ENCODE assay signal across 8 cellular contexts in the genomic region with DNA sequence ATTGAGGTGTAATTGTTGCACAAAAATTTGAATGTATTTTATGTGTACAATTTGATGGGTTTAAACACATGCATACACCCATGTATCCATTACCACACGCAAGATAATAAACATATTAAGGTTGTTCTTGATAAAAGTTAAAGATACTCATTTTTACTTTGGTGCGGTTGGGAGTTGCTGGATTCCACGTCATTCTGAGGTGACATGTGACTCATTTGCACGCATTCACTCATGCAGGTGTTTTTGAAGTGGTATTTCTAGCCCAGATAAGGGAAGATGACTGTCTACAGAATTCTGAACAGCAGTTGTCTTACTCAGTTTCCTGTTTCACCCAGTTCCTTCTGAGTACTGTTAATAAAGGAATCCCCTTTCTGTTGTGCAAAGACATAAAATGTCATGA.
DNase-seq lines count a peak whose midpoint lies in the region; ATAC-seq, FAIRE-seq and TF ChIP-seq lines count a peak whose summit lies in the region.

No MANE protein-coding gene starts in this region.

- POLR2A ChIA-PET in activated CD8-positive, alpha-beta T cell treated with anti-CD3 and anti-CD28 coated beads, Interleukin-2, amount 10 ng/mL, durations not matched to agents 7 days and 5 days (lab: Charles Lee) = no interaction called here
- POLR2A ChIA-PET in HepG2 (lab: Yijun Ruan, JAX) = no interaction called here

- H3K4me1 ChIP-seq in small intestine (ENCODE audit: control insufficient read depth in 2 of 2, insufficient read depth in 1 of 2, low read depth in 1 of 2, low read length in 1 of 2) (no peaks in the 10 kb centered on the region), HepG2 (ENCODE audit: insufficient read depth, low read length) (no peaks in the 10 kb centered on the region)

- peak overlapping the region; percentile 88 for H3K27ac Mint-ChIP-seq in activated CD8-positive, alpha-beta T cell treated with anti-CD3 and anti-CD28 coated beads, Interleukin-2, amount 10 ng/mL, durations not matched to agents 7 days and 5 days
- H3K27ac Mint-ChIP-seq in glutamatergic neuron (ENCODE audit: unreplicated experiment) = no peak overlapping the region

- TF ChIP-seq EP300 in HepG2 (IDR thresholded peaks at IDR 0.05; ENCODE audit: low read depth in 2 of 2, low read length in 2 of 2) (no peak), HepG2 (CRISPR knock-in tag; IDR thresholded peaks at IDR 0.05; ENCODE audit: borderline replicate concordance) (no peak)

- H3K4me3 ChIP-seq in small intestine (ENCODE audit: low read depth in 1 of 2, low read length in 2 of 2) (no peak overlapping the region), HepG2 (replicated peaks in 1 of 3; ENCODE audit: insufficient read depth in 1 of 3, low read depth in 2 of 3, low read length in 3 of 3) (no peak overlapping the region)

- peaks cover 16% of the 10 kb centered on the region for H3K9me3 Mint-ChIP-seq in activated CD8-positive, alpha-beta T cell treated with anti-CD3 and anti-CD28 coated beads, Interleukin-2, amount 10 ng/mL, durations not matched to agents 7 days and 5 days (ENCODE audit: insufficient read depth)
- H3K9me3 Mint-ChIP-seq in glutamatergic neuron (ENCODE audit: unreplicated experiment) = no peaks in the 10 kb centered on the region

- peaks cover 33% of the 10 kb centered on the region for H3K36me3 Mint-ChIP-seq in activated CD8-positive, alpha-beta T cell treated with anti-CD3 and anti-CD28 coated beads, Interleukin-2, amount 10 ng/mL, durations not matched to agents 7 days and 5 days (ENCODE audit: low read depth)
- no peaks in the 10 kb centered on the region for H3K36me3 Mint-ChIP-seq in glutamatergic neuron (ENCODE audit: unreplicated experiment)

- no peak for TF ChIP-seq POLR2A in HepG2 (IDR thresholded peaks at IDR 0.05; ENCODE audit: insufficient read depth in 1 of 2, low read depth in 2 of 2, low read length in 2 of 2)

- H3K4me3 Mint-ChIP-seq in activated CD8-positive, alpha-beta T cell treated with anti-CD3 and anti-CD28 coated beads, Interleukin-2, amount 10 ng/mL, durations not matched to agents 7 days and 5 days = peak overlapping the region; percentile 46
- H3K4me3 Mint-ChIP-seq in glutamatergic neuron (ENCODE audit: unreplicated experiment) = no peak overlapping the region

- no peaks in the 10 kb centered on the region for H3K79me2 ChIP-seq in HepG2 (ENCODE audit: insufficient read depth, low read length)

- no peaks in the 10 kb centered on the region for H3K36me3 ChIP-seq in small intestine (ENCODE audit: control insufficient read depth in 2 of 2, insufficient read depth in 2 of 2, low read length in 2 of 2)
- no peaks in the 10 kb centered on the region for H3K36me3 ChIP-seq in HepG2 (replicated peaks in 1 of 2; ENCODE audit: control insufficient read depth in 1 of 2, insufficient read depth in 2 of 2, low read length in 2 of 2)

- peaks cover 40% of the 10 kb centered on the region for H3K4me1 Mint-ChIP-seq in activated CD8-positive, alpha-beta T cell treated with anti-CD3 and anti-CD28 coated beads, Interleukin-2, amount 10 ng/mL, durations not matched to agents 7 days and 5 days (ENCODE audit: low read depth)
- peaks cover 7% of the 10 kb centered on the region for H3K4me1 Mint-ChIP-seq in glutamatergic neuron (ENCODE audit: low read depth, unreplicated experiment)

- ATAC-seq in GM18517 (IDR thresholded peaks at IDR 0.05; ENCODE audit: unreplicated experiment) (peak; percentile 78), HG03066 (IDR thresholded peaks at IDR 0.05; ENCODE audit: low read depth, unreplicated experiment) (peak; percentile 73), HepG2 (no peak)
- ATAC-seq in activated CD8-positive, alpha-beta T cell treated with anti-CD3 and anti-CD28 coated beads, Interleukin-2, amount 10 ng/mL, durations not matched to agents 7 days and 5 days = peak; percentile 93

- in situ Hi-C loops in HepG2 (cut with HindIII; ENCODE audit: extremely low pct_ligation_motif_present, low pct_unique_long_range_greater_than_20kb) = no loop called here

- no peak for TF ChIP-seq RAD21 in HepG2 (CRISPR knock-in tag; IDR thresholded peaks at IDR 0.05)

- BruUV-seq in HepG2 (replicated peaks; lab: Mats Ljungman, UMichigan) = no TSS peak

- H3K27me3 ChIP-seq in small intestine (ENCODE audit: control insufficient read depth in 2 of 2, insufficient read depth in 2 of 2, low read length in 2 of 2) = no peaks in the 10 kb centered on the region
- H3K27me3 ChIP-seq in HepG2 (ENCODE audit: control insufficient read depth in 1 of 2, insufficient read depth in 2 of 2, low read length in 2 of 2) = no peaks in the 10 kb centered on the region

- CTCF ChIA-PET in activated CD8-positive, alpha-beta T cell treated with anti-CD3 and anti-CD28 coated beads, Interleukin-2, amount 10 ng/mL, durations not matched to agents 7 days and 5 days (lab: Charles Lee) = no interaction called here
- CTCF ChIA-PET in HepG2 (lab: Yijun Ruan, JAX; ENCODE audit: low intra/inter-chr PET ratio, low total read pairs) = no interaction called here

- no peak for TF ChIP-seq CTCF in HepG2 (CRISPR knock-in tag; IDR thresholded peaks at IDR 0.05)
- TF ChIP-seq CTCF in glutamatergic neuron (IDR thresholded peaks at IDR 0.05; ENCODE audit: partially characterized antibody, unreplicated experiment) = no peak

- H3K9me3 ChIP-seq in small intestine (ENCODE audit: control insufficient read depth, low read depth) = no peaks in the 10 kb centered on the region
- no peaks in the 10 kb centered on the region for H3K9me3 ChIP-seq in HepG2 (ENCODE audit: low read length)

- H3K27me3 Mint-ChIP-seq in activated CD8-positive, alpha-beta T cell treated with anti-CD3 and anti-CD28 coated beads, Interleukin-2, amount 10 ng/mL, durations not matched to agents 7 days and 5 days (ENCODE audit: low read depth) = no peaks in the 10 kb centered on the region
- H3K27me3 Mint-ChIP-seq in glutamatergic neuron (ENCODE audit: unreplicated experiment) = peaks cover 3% of the 10 kb centered on the region

- no peak overlapping the region for H3K4me2 ChIP-seq in HepG2 (ENCODE audit: low read depth, low read length)

- FAIRE-seq in small intestine (lab: Jason Lieb, UNC) (no peak), HepG2 (lab: Jason Lieb, UNC) (no peak)

- DNase-seq in activated CD8-positive, alpha-beta T cell treated with anti-CD3 and anti-CD28 coated beads, Interleukin-2, amount 10 ng/mL, durations not matched to agents 7 days and 5 days = peak; percentile 73
- DNase-seq in small intestine (peak; percentile 29), HepG2 (ENCODE audit: low spot score) (no peak), A172 (ENCODE audit: low spot score) (no peak), head of caudate nucleus (no peak), glutamatergic neuron (no peak)

- H3K27ac ChIP-seq in small intestine (ENCODE audit: low read depth in 1 of 2, low read length in 1 of 2) = no peak overlapping the region
- no peak overlapping the region for H3K27ac ChIP-seq in HepG2 (ENCODE audit: extremely low read length, insufficient read depth, low read length)

- intact Hi-C loops in HepG2 (cut with micrococcal nuclease; ENCODE audit: unreplicated experiment) (no loop called here), head of caudate nucleus (cut with DNase I) (no loop called here)

- no peak overlapping the region for H2AFZ ChIP-seq in HepG2 (ENCODE audit: low read length)

- no peaks in the 10 kb centered on the region for H4K20me1 ChIP-seq in HepG2 (ENCODE audit: insufficient read depth, low read length)

- WGBS in small intestine, 3 donors = 41 to 60% (median 57%) methylated on average over 4 of the region's 4 CpGs
- 1% methylated on average over 4 of the region's 4 CpGs for WGBS in HepG2 (ENCODE audit: low lambda C conversion rate)

- no peak overlapping the region for H3K9ac ChIP-seq in HepG2 (ENCODE audit: insufficient read depth, low read depth, low read length)

TF ChIP-seq in HepG2, 621 proteins besides CTCF, POLR2A, EP300 and RAD21 (continues in another document):
- no peak for TF ChIP-seq STAT6 (CRISPR knock-in tag; IDR thresholded peaks at IDR 0.05; ENCODE audit: borderline replicate concordance)
- TF ChIP-seq ZNF776 (CRISPR knock-in tag; IDR thresholded peaks at IDR 0.05) = no peak
- TF ChIP-seq ZNF260 (CRISPR knock-in tag; IDR thresholded peaks at IDR 0.05; ENCODE audit: borderline replicate concordance, low read depth) = no peak
- no peak for TF ChIP-seq ZNF432 (CRISPR knock-in tag; IDR thresholded peaks at IDR 0.05; ENCODE audit: borderline replicate concordance)
- no peak for TF ChIP-seq GTF2F1 (IDR thresholded peaks at IDR 0.05; ENCODE audit: low read length)
- TF ChIP-seq, protein P1, sequence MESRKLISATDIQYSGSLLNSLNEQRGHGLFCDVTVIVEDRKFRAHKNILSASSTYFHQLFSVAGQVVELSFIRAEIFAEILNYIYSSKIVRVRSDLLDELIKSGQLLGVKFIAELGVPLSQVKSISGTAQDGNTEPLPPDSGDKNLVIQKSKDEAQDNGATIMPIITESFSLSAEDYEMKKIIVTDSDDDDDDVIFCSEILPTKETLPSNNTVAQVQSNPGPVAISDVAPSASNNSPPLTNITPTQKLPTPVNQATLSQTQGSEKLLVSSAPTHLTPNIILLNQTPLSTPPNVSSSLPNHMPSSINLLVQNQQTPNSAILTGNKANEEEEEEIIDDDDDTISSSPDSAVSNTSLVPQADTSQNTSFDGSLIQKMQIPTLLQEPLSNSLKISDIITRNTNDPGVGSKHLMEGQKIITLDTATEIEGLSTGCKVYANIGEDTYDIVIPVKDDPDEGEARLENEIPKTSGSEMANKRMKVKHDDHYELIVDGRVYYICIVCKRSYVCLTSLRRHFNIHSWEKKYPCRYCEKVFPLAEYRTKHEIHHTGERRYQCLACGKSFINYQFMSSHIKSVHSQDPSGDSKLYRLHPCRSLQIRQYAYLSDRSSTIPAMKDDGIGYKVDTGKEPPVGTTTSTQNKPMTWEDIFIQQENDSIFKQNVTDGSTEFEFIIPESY (CRISPR knock-in tag; IDR thresholded peaks at IDR 0.05) = no peak

Comparison
In these comparisons a context has a peak if more than half of its experiments do, and no peak if none do; other contexts are left out.
1. DNase-seq: peak in activated CD8-positive, alpha-beta T cell treated with anti-CD3 and anti-CD28 coated beads, Interleukin-2, amount 10 ng/mL, durations not matched to agents 7 days and 5 days (single experiment) and small intestine (single experiment); none in HepG2 (single experiment), A172 (single experiment), head of caudate nucleus (0 of 42) and glutamatergic neuron (single experiment).